12 cellular contexts compared by ENCODE assay signal in the genomic region with DNA sequence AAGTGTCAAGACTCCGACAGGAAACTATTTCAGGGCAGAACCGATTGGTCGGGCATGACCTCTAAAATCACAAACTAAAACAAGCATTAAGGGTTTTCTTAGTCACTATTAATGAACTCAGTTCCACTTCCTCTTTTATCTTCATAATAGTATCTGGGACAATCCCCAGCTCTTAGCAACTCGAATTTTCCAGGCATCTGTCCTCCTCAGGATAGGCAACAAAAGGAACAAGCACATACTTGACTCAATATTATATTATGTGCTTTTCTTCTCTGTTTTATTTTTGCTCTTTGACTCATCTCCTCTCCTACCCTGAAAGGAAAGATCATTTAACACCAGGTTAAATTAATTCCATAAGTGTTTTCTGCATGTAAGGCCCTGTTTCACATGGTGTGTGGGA.
DNase-seq lines count a peak whose midpoint lies in the region; ATAC-seq and TF ChIP-seq lines count a peak whose summit lies in the region.
"Had no signal": no experiment of that assay in that cellular context is flagged by ENCODE, and none has a peak within 500 bp of the region (broad histone marks: within the 10 kb centered on the region; RNA-seq: fewer than 3 reads in every experiment).

No MANE protein-coding gene starts in this region.

- no TSS peak for BruUV-seq in Caco-2 (replicated peaks; lab: Mats Ljungman, UMichigan)

- DNase-seq in fibroblast of the aortic adventitia (ENCODE audit: low read depth) (peak; percentile 64), NCI-H2107 (lab: John Stamatoyannopoulos, UW) (no peak), Caco-2 (no peak), OCI-M2 (lab: John Stamatoyannopoulos, UW; ENCODE audit: unreplicated experiment) (no peak)
- no peak for DNase-seq in activated CD8-positive, alpha-beta T cell treated with anti-CD3 and anti-CD28 coated beads for 36 hours
- DNase-seq: DMS79, T-helper 9 cell had no signal

- H3K36me3 Mint-ChIP-seq in activated CD8-positive, alpha-beta T cell treated with anti-CD3 and anti-CD28 coated beads for 36 hours (ENCODE audit: low read depth), result no peaks in the 10 kb centered on the region
- H3K36me3 Mint-ChIP-seq in Caco-2 (ENCODE audit: insufficient read depth, unreplicated experiment), result no peaks in the 10 kb centered on the region

- no peaks in the 10 kb centered on the region for H3K4me1 ChIP-seq in Caco-2

- H3K4me3 ChIP-seq in fibroblast of the aortic adventitia (ENCODE audit: low read depth, low read length) (no peak overlapping the region), Caco-2 (ENCODE audit: low read depth, low read length) (no peak overlapping the region)

- intact Hi-C loops in activated CD8-positive, alpha-beta T cell treated with anti-CD3 and anti-CD28 coated beads for 36 hours (cut with micrococcal nuclease), result no loop called here
- intact Hi-C loops in Caco-2 (cut with micrococcal nuclease; ENCODE audit: unreplicated experiment), result no loop called here

- H3K27me3 Mint-ChIP-seq in activated CD8-positive, alpha-beta T cell treated with anti-CD3 and anti-CD28 coated beads for 36 hours, result no peaks in the 10 kb centered on the region
- no peaks in the 10 kb centered on the region for H3K27me3 Mint-ChIP-seq in Caco-2 (ENCODE audit: insufficient read depth, unreplicated experiment)

- no peaks in the 10 kb centered on the region for H3K36me3 ChIP-seq in Caco-2 (ENCODE audit: control insufficient read depth, insufficient read depth, low read length)
- H3K36me3 ChIP-seq: neutrophil had no signal

- POLR2A ChIA-PET in activated CD8-positive, alpha-beta T cell treated with anti-CD3 and anti-CD28 coated beads for 36 hours (lab: Charles Lee), result no interaction called here
- POLR2A ChIA-PET in Caco-2 (lab: Charles Lee), result no interaction called here

- no peaks in the 10 kb centered on the region for H3K27me3 ChIP-seq in Caco-2 (replicated peaks; ENCODE audit: control insufficient read depth, insufficient read depth, low read length)
- H3K27me3 ChIP-seq: neutrophil had no signal

- CTCF ChIA-PET in activated CD8-positive, alpha-beta T cell treated with anti-CD3 and anti-CD28 coated beads for 36 hours (lab: Charles Lee), result no interaction called here
- CTCF ChIA-PET in Caco-2 (lab: Charles Lee), result no interaction called here

- H3K4me3 Mint-ChIP-seq in activated CD8-positive, alpha-beta T cell treated with anti-CD3 and anti-CD28 coated beads for 36 hours, result no peak overlapping the region
- H3K4me3 Mint-ChIP-seq in Caco-2 (ENCODE audit: unreplicated experiment), result no peak overlapping the region
- H3K4me3 Mint-ChIP-seq: activated naive CD8-positive, alpha-beta T cell had no signal

- H3K9me3 Mint-ChIP-seq in activated CD8-positive, alpha-beta T cell treated with anti-CD3 and anti-CD28 coated beads for 36 hours, result peaks cover 1% of the 10 kb centered on the region
- H3K9me3 Mint-ChIP-seq in Caco-2 (ENCODE audit: unreplicated experiment), result no peaks in the 10 kb centered on the region

- no peaks in the 10 kb centered on the region for H3K4me1 Mint-ChIP-seq in activated CD8-positive, alpha-beta T cell treated with anti-CD3 and anti-CD28 coated beads for 36 hours (ENCODE audit: low read depth)
- no peaks in the 10 kb centered on the region for H3K4me1 Mint-ChIP-seq in Caco-2 (ENCODE audit: low read depth, unreplicated experiment)

- no peak for TF ChIP-seq CTCF in fibroblast of the aortic adventitia (IDR thresholded peaks at IDR 0.05; ENCODE audit: insufficient read depth, low read length)
- no peak for TF ChIP-seq CTCF in activated CD8-positive, alpha-beta T cell treated with anti-CD3 and anti-CD28 coated beads for 36 hours (IDR thresholded peaks at IDR 0.05)
- no peak for TF ChIP-seq CTCF in Caco-2 (IDR thresholded peaks at IDR 0.05; ENCODE audit: insufficient read depth in 1 of 2, low read depth in 1 of 2, low read length in 1 of 2, severe bottlenecking in 1 of 2, unreplicated experiment in 1 of 2)

- H3K9me3 ChIP-seq in Caco-2, result no peaks in the 10 kb centered on the region
- H3K9me3 ChIP-seq: neutrophil had no signal

- H3K27ac Mint-ChIP-seq in activated CD8-positive, alpha-beta T cell treated with anti-CD3 and anti-CD28 coated beads for 36 hours, result no peak overlapping the region
- H3K27ac Mint-ChIP-seq in Caco-2 (ENCODE audit: unreplicated experiment), result no peak overlapping the region
- H3K27ac Mint-ChIP-seq: activated naive CD8-positive, alpha-beta T cell had no signal

- ATAC-seq in GM18502 (IDR thresholded peaks at IDR 0.05; ENCODE audit: poor library complexity, unreplicated experiment) (peak; percentile 97), GM21717 (IDR thresholded peaks at IDR 0.05; ENCODE audit: unreplicated experiment) (peak; percentile 72), HG03575 (IDR thresholded peaks at IDR 0.05; ENCODE audit: extremely low read depth, insufficient number of reproducible peaks, low FRiP score, unreplicated experiment) (peak; percentile 94)
- no peak for ATAC-seq in activated CD8-positive, alpha-beta T cell treated with anti-CD3 and anti-CD28 coated beads for 36 hours
